21 cellular contexts compared by ENCODE assay signal in genomic region chr4:1978741-1979476, GRCh38. TPM values are rescaled to one million over a fixed set of nuclear protein-coding genes. Genes with fewer than 3 reads are reported as not detected.
DNase-seq lines count a peak whose midpoint lies in the region; ATAC-seq and TF ChIP-seq lines count a peak whose summit lies in the region.
"Had no signal": no experiment of that assay in that cellular context is flagged by ENCODE, and none has a peak within 500 bp of the region (broad histone marks: within the 10 kb centered on the region; RNA-seq: fewer than 3 reads in every experiment).

No MANE protein-coding gene starts in this region.

- H3K4me3 Mint-ChIP-seq in activated naive CD4-positive, alpha-beta T cell treated with anti-CD3 and anti-CD28 coated beads, Interleukin-2, amount 50 U/mL, for 24 hours: no peak overlapping the region
- H3K4me3 Mint-ChIP-seq in activated naive CD4-positive, alpha-beta T cell treated with anti-CD3 and anti-CD28 coated beads, Interleukin-2, amount 10 ng/mL, durations not matched to agents 7 days and 5 days: no peak overlapping the region
- H3K4me3 Mint-ChIP-seq in natural killer cell (no peak overlapping the region), type B pancreatic cell (no peak overlapping the region), immature natural killer cell (no peak overlapping the region)
- H3K4me3 Mint-ChIP-seq: CD8-positive, alpha-beta memory T cell; stimulated activated memory B cell treated with anti-CD40 and anti-IgM and Interleukin-4, amounts not matched to agents 10 μg/mL and 1 μg/mL and 100 μg/mL, for 72 hours had no signal

- intact Hi-C loops in natural killer cell (cut with micrococcal nuclease): no loop called here
- intact Hi-C loops in adrenal gland (cut with DNase I): no loop called here

- H3K27me3 ChIP-seq in adrenal gland: no peaks in the 10 kb centered on the region
- H3K27me3 ChIP-seq: heart right ventricle, upper lobe of left lung had no signal

- H3K9me3 ChIP-seq in SK-N-MC (ENCODE audit: low read depth, low read length) (no peaks in the 10 kb centered on the region), adrenal gland (replicated peaks in 1 of 3) (no peaks in the 10 kb centered on the region)
- H3K9me3 ChIP-seq: heart right ventricle, lower lobe of right lung, psoas muscle, upper lobe of left lung had no signal

- no peak for TF ChIP-seq POLR2A in adrenal gland (IDR thresholded peaks at IDR 0.05)

- H3K27ac ChIP-seq in SK-N-MC (peak overlapping the region; percentile 48), adrenal gland (no peak overlapping the region)
- H3K27ac ChIP-seq: heart right ventricle, lower lobe of right lung, psoas muscle, upper lobe of left lung had no signal

- no peaks in the 10 kb centered on the region for H3K27me3 Mint-ChIP-seq in activated naive CD4-positive, alpha-beta T cell treated with anti-CD3 and anti-CD28 coated beads, Interleukin-2, amount 50 U/mL, for 24 hours
- H3K27me3 Mint-ChIP-seq in activated naive CD4-positive, alpha-beta T cell treated with anti-CD3 and anti-CD28 coated beads, Interleukin-2, amount 10 ng/mL, durations not matched to agents 7 days and 5 days: no peaks in the 10 kb centered on the region
- H3K27me3 Mint-ChIP-seq in natural killer cell (ENCODE audit: low read depth in 2 of 2): no peaks in the 10 kb centered on the region
- H3K27me3 Mint-ChIP-seq in type B pancreatic cell: no peaks in the 10 kb centered on the region
- H3K27me3 Mint-ChIP-seq in immature natural killer cell (ENCODE audit: low read depth in 3 of 3): peaks cover 0 to 4% (median 4%) of the 10 kb centered on the region in 3 donors
- H3K27me3 Mint-ChIP-seq: CD8-positive, alpha-beta memory T cell; stimulated activated memory B cell treated with anti-CD40 and anti-IgM and Interleukin-4, amounts not matched to agents 10 μg/mL and 1 μg/mL and 100 μg/mL, for 72 hours had no signal

- no peak for DNase-seq in activated naive CD4-positive, alpha-beta T cell treated with anti-CD3 and anti-CD28 coated beads, Interleukin-2, amount 10 ng/mL, durations not matched to agents 7 days and 5 days
- DNase-seq in SK-N-MC (ENCODE audit: low read depth, low spot score) (no peak), natural killer cell (no peak), type B pancreatic cell (ENCODE audit: extremely low spot score, unreplicated experiment) (peak; percentile 67), immature natural killer cell (no peak), Kasumi-1 (lab: John Stamatoyannopoulos, UW) (no peak), adrenal gland (no peak)
- DNase-seq: activated CD4-positive, alpha-beta T cell treated with anti-CD3 and anti-CD28 coated beads, Interleukin-2, amount 50 U/mL, for 4 hours; amygdala; CD8-positive, alpha-beta memory T cell; central memory CD4-positive, alpha-beta T cell; GOT3; heart right ventricle; IMR-90; lower lobe of right lung; NCI-H1694 treated with DMSO at 0.1 percent for 48 hours; NCI-H226 had no signal

- H3K36me3 Mint-ChIP-seq in activated naive CD4-positive, alpha-beta T cell treated with anti-CD3 and anti-CD28 coated beads, Interleukin-2, amount 50 U/mL, for 24 hours: peaks cover 7% of the 10 kb centered on the region
- peaks cover 67% of the 10 kb centered on the region for H3K36me3 Mint-ChIP-seq in activated naive CD4-positive, alpha-beta T cell treated with anti-CD3 and anti-CD28 coated beads, Interleukin-2, amount 10 ng/mL, durations not matched to agents 7 days and 5 days
- H3K36me3 Mint-ChIP-seq in natural killer cell: no peaks in the 10 kb centered on the region
- peaks cover 10% of the 10 kb centered on the region for H3K36me3 Mint-ChIP-seq in type B pancreatic cell
- peaks cover 13 to 23% (median 15%) of the 10 kb centered on the region in 3 donors for H3K36me3 Mint-ChIP-seq in immature natural killer cell

- no peaks in the 10 kb centered on the region for H3K9me3 Mint-ChIP-seq in activated naive CD4-positive, alpha-beta T cell treated with anti-CD3 and anti-CD28 coated beads, Interleukin-2, amount 50 U/mL, for 24 hours
- no peaks in the 10 kb centered on the region for H3K9me3 Mint-ChIP-seq in activated naive CD4-positive, alpha-beta T cell treated with anti-CD3 and anti-CD28 coated beads, Interleukin-2, amount 10 ng/mL, durations not matched to agents 7 days and 5 days
- no peaks in the 10 kb centered on the region for H3K9me3 Mint-ChIP-seq in natural killer cell
- no peaks in the 10 kb centered on the region for H3K9me3 Mint-ChIP-seq in type B pancreatic cell
- H3K9me3 Mint-ChIP-seq in immature natural killer cell: no peaks in the 10 kb centered on the region
- H3K9me3 Mint-ChIP-seq: CD8-positive, alpha-beta memory T cell; stimulated activated memory B cell treated with anti-CD40 and anti-IgM and Interleukin-4, amounts not matched to agents 10 μg/mL and 1 μg/mL and 100 μg/mL, for 72 hours had no signal

- no peaks in the 10 kb centered on the region for H3K4me1 Mint-ChIP-seq in activated naive CD4-positive, alpha-beta T cell treated with anti-CD3 and anti-CD28 coated beads, Interleukin-2, amount 50 U/mL, for 24 hours
- H3K4me1 Mint-ChIP-seq in activated naive CD4-positive, alpha-beta T cell treated with anti-CD3 and anti-CD28 coated beads, Interleukin-2, amount 10 ng/mL, durations not matched to agents 7 days and 5 days: peaks cover 6% of the 10 kb centered on the region
- H3K4me1 Mint-ChIP-seq in natural killer cell (peaks cover 5 to 9% of the 10 kb centered on the region in 2 donors), type B pancreatic cell (ENCODE audit: unreplicated experiment) (peaks cover 5% of the 10 kb centered on the region), immature natural killer cell (peaks cover 4% of the 10 kb centered on the region in 2 donors)
- H3K4me1 Mint-ChIP-seq: stimulated activated memory B cell treated with anti-CD40 and anti-IgM and Interleukin-4, amounts not matched to agents 10 μg/mL and 1 μg/mL and 100 μg/mL, for 72 hours had no signal

- no peaks in the 10 kb centered on the region for H3K4me1 ChIP-seq in adrenal gland (replicated peaks in 1 of 2)
- H3K4me1 ChIP-seq: psoas muscle had no signal

- CTCF ChIA-PET in activated naive CD4-positive, alpha-beta T cell treated with anti-CD3 and anti-CD28 coated beads, Interleukin-2, amount 10 ng/mL, durations not matched to agents 7 days and 5 days (lab: Charles Lee): no interaction called here

- H3K27ac Mint-ChIP-seq in activated naive CD4-positive, alpha-beta T cell treated with anti-CD3 and anti-CD28 coated beads, Interleukin-2, amount 50 U/mL, for 24 hours: peak overlapping the region; percentile 46
- no peak overlapping the region for H3K27ac Mint-ChIP-seq in activated naive CD4-positive, alpha-beta T cell treated with anti-CD3 and anti-CD28 coated beads, Interleukin-2, amount 10 ng/mL, durations not matched to agents 7 days and 5 days
- peak overlapping the region; percentile 20 to 45 for H3K27ac Mint-ChIP-seq in natural killer cell
- peak overlapping the region; percentile 70 for H3K27ac Mint-ChIP-seq in type B pancreatic cell
- H3K27ac Mint-ChIP-seq in immature natural killer cell: peak overlapping the region in 3 of 6 donors; percentile 14 to 40 (median 24)
- H3K27ac Mint-ChIP-seq: stimulated activated memory B cell treated with anti-CD40 and anti-IgM and Interleukin-4, amounts not matched to agents 10 μg/mL and 1 μg/mL and 100 μg/mL, for 72 hours had no signal

- TF ChIP-seq CTCF in natural killer cell (IDR thresholded peaks at IDR 0.05) (no peak), type B pancreatic cell (conservative IDR thresholded peaks at IDR 0.05) (no peak), adrenal gland (IDR thresholded peaks at IDR 0.05) (no peak)

- H3K36me3 ChIP-seq in SK-N-MC (ENCODE audit: insufficient read depth, low read length) (peaks cover 94% of the 10 kb centered on the region), adrenal gland (replicated peaks in 1 of 2) (peaks cover 0 to 70% of the 10 kb centered on the region in 2 donors)

- H3K4me3 ChIP-seq in SK-N-MC: no peak overlapping the region
- no peak overlapping the region for H3K4me3 ChIP-seq in adrenal gland
- H3K4me3 ChIP-seq: heart right ventricle, lower lobe of right lung, psoas muscle, upper lobe of left lung had no signal

- ATAC-seq in natural killer cell: no peak
- ATAC-seq: heart right ventricle; lower lobe of right lung; stimulated activated memory B cell treated with anti-CD40 and anti-IgM and Interleukin-4, amounts not matched to agents 10 μg/mL and 1 μg/mL and 100 μg/mL, for 72 hours had no signal

- H3K9ac ChIP-seq in SK-N-MC (ENCODE audit: insufficient read length): no peak overlapping the region

- WGBS in adrenal gland, 4 donors: 92 to 96% (median 93%) methylated on average over 21 to 45 of the region's 45 CpGs

RNA-seq across cellular contexts. Expression of gene NELFA, which starts 29.9 kb away (rescaled TPM):
- 10 to 100 TPM; 38.7 to 47.6 (median 46.0) TPM for total RNA-seq in natural killer cell
- 42.2 and 44.8 TPM in 2 replicates for total RNA-seq in type B pancreatic cell (ENCODE audit: low replicate concordance)
- polyA plus RNA-seq in immature natural killer cell: 10 to 100 TPM in 2 of 3 donors, 1 to 10 TPM in 1; 6.0 to 28.6 (median 10.2) TPM
- 10 to 100 TPM; 16.4 to 50.3 (median 25.6) TPM for total RNA-seq in adrenal gland
- polyA plus RNA-seq in adrenal gland: 10 to 100 TPM in 2 of 3 donors, 1 to 10 TPM in 1; 8.5 to 55.2 (median 34.0) TPM
